11 cellular contexts compared by ENCODE assay signal in the genomic region with DNA sequence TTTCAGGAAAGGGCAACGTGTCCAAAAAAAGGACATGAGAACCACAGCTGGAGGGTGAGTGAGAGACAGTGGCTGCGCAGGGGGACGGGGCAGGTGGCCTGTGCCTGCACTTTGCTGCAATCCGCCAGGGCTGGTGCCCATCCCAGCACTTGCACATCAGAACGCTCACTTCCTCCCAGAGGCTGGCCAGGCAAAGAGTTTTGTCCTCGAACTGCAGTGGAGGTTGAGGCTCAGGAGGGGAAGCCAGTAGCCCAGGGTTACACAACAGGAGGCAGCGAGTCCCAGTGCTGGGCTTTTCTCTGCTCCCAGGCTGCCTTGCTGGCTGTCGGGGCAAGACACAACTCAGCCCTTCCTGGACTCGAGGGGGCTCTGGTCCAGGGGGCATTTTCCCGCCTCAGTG. TPM values are rescaled to one million over a fixed set of nuclear protein-coding genes. Genes with fewer than 3 reads are reported as not detected.
"Had no signal": no experiment of that assay in that cellular context is flagged by ENCODE, and none has a peak within 500 bp of the region (broad histone marks: within the 10 kb centered on the region; RNA-seq: fewer than 3 reads in every experiment).

No MANE protein-coding gene starts in this region.

- H3K27ac ChIP-seq: cardiac muscle cell, pancreas had no signal

- H3K4me1 ChIP-seq: pancreas had no signal

- H3K36me3 ChIP-seq: cardiac muscle cell, pancreas had no signal

- H3K4me3 ChIP-seq: cardiac muscle cell, lung, pancreas had no signal

- H3K27me3 ChIP-seq: cardiac muscle cell, pancreas had no signal

- H3K9me3 ChIP-seq: pancreas had no signal

- DNase-seq: activated CD4-positive, alpha-beta memory T cell treated with anti-CD3 and anti-CD28 coated beads, Interleukin-2, amount 10 ng/mL, durations not matched to agents 7 days and 5 days; activated CD4-positive, alpha-beta T cell treated with anti-CD3 and anti-CD28 coated beads for 4 hours; activated naive CD4-positive, alpha-beta T cell treated with anti-CD3 and anti-CD28 coated beads, Interleukin-2, amount 50 U/mL, for 16 hours; activated T-cell treated with anti-CD3 and anti-CD28 coated beads, Interleukin-2, amount 50 U/mL, for 24 hours; head of caudate nucleus; left cardiac atrium; pancreas; stimulated activated CD4-positive, alpha-beta T cell treated with anti-CD3 and anti-CD28 coated beads, Interleukin-2, amount 100 ng/mL, for 48 hours had no signal

RNA-seq across cellular contexts. Expression of a gene that starts 33.1 kb away (rescaled TPM):
- total RNA-seq: dermis microvascular lymphatic vessel endothelial cell, pancreas had no signal
